Comparison of ENCODE assay signal across 10 cellular contexts in genomic region chr3:114155370-114155821, GRCh38. TPM values are rescaled to one million over a fixed set of nuclear protein-coding genes. Genes with fewer than 3 reads are reported as not detected.
DNase-seq lines count a peak whose midpoint lies in the region; ATAC-seq and TF ChIP-seq lines count a peak whose summit lies in the region.
"Had no signal": no experiment of that assay in that cellular context is flagged by ENCODE, and none has a peak within 500 bp of the region (broad histone marks: within the 10 kb centered on the region; RNA-seq: fewer than 3 reads in every experiment).

No MANE protein-coding gene starts in this region.

- no peaks in the 10 kb centered on the region for H3K36me3 ChIP-seq in endodermal cell (ENCODE audit: control insufficient read depth, insufficient read depth, low read length)
- H3K36me3 ChIP-seq: thyroid gland had no signal

- ATAC-seq in natural killer cell treated with Interleukin-12 subunit alpha and Interleukin-12 subunit beta and Interleukin-15 and Interleukin-18, amount 100 ng/mL, for 72 hours, result no peak
- ATAC-seq in GM21447 (IDR thresholded peaks at IDR 0.05; ENCODE audit: unreplicated experiment), result no peak

- peaks cover 4% of the 10 kb centered on the region for H3K4me1 Mint-ChIP-seq in endodermal cell
- peaks cover 6 to 10% of the 10 kb centered on the region in 2 donors for H3K4me1 Mint-ChIP-seq in natural killer cell treated with Interleukin-12 subunit alpha and Interleukin-12 subunit beta and Interleukin-15 and Interleukin-18, amount 100 ng/mL, for 72 hours (ENCODE audit: low read depth in 2 of 2)

- no peak overlapping the region for H3K4me3 ChIP-seq in endodermal cell (ENCODE audit: low read length)
- H3K4me3 ChIP-seq: thyroid gland had no signal

- peak; percentile 86 for TF ChIP-seq CTCF in endodermal cell (conservative IDR thresholded peaks at IDR 0.05)

- H3K36me3 Mint-ChIP-seq in endodermal cell (ENCODE audit: low read depth), result no peaks in the 10 kb centered on the region
- H3K36me3 Mint-ChIP-seq in natural killer cell treated with Interleukin-12 subunit alpha and Interleukin-12 subunit beta and Interleukin-15 and Interleukin-18, amount 100 ng/mL, for 72 hours, result no peaks in the 10 kb centered on the region

- no peak overlapping the region for H3K4me3 Mint-ChIP-seq in endodermal cell
- H3K4me3 Mint-ChIP-seq in natural killer cell treated with Interleukin-12 subunit alpha and Interleukin-12 subunit beta and Interleukin-15 and Interleukin-18, amount 100 ng/mL, for 72 hours, result no peak overlapping the region

- peaks cover 16% of the 10 kb centered on the region for H3K27me3 ChIP-seq in endodermal cell (ENCODE audit: control insufficient read depth, insufficient read depth, low read length, poor library complexity, severe bottlenecking)
- H3K27me3 ChIP-seq: thyroid gland had no signal

- DNase-seq in AG20443 (ENCODE audit: low spot score), result peak; percentile 20
- peak; percentile 45 for DNase-seq in H4 (ENCODE audit: low spot score)
- DNase-seq in RKO (ENCODE audit: low spot score), result peak; percentile 34
- DNase-seq in endodermal cell, result peak; percentile 82
- DNase-seq in renal cortical epithelial cell (ENCODE audit: low read depth), result peak; percentile 15
- no peak for DNase-seq in natural killer cell treated with Interleukin-12 subunit alpha and Interleukin-12 subunit beta and Interleukin-15 and Interleukin-18, amount 100 ng/mL, for 72 hours (ENCODE audit: low spot score)
- DNase-seq in NCI-H2196 treated with DMSO at 0.1 percent for 48 hours (lab: John Stamatoyannopoulos, UW; ENCODE audit: unreplicated experiment), result no peak

- no peak overlapping the region for H3K9ac ChIP-seq in endodermal cell (ENCODE audit: extremely low read depth, low read length, poor library complexity, severe bottlenecking)

- no peaks in the 10 kb centered on the region for H3K9me3 ChIP-seq in endodermal cell (ENCODE audit: control insufficient read depth, low read length)
- H3K9me3 ChIP-seq: thyroid gland had no signal

- H3K27me3 Mint-ChIP-seq in endodermal cell (ENCODE audit: insufficient read depth), result peaks cover 12% of the 10 kb centered on the region
- H3K27me3 Mint-ChIP-seq in natural killer cell treated with Interleukin-12 subunit alpha and Interleukin-12 subunit beta and Interleukin-15 and Interleukin-18, amount 100 ng/mL, for 72 hours, result peaks cover 0 to 3% of the 10 kb centered on the region in 2 donors

- H3K9me3 Mint-ChIP-seq in endodermal cell, result no peaks in the 10 kb centered on the region
- H3K9me3 Mint-ChIP-seq in natural killer cell treated with Interleukin-12 subunit alpha and Interleukin-12 subunit beta and Interleukin-15 and Interleukin-18, amount 100 ng/mL, for 72 hours, result no peaks in the 10 kb centered on the region

- no peaks in the 10 kb centered on the region for H3K4me1 ChIP-seq in endodermal cell (ENCODE audit: control insufficient read depth, insufficient read depth, low read length)
- H3K4me1 ChIP-seq: thyroid gland had no signal

- H3K27ac Mint-ChIP-seq in endodermal cell, result no peak overlapping the region
- no peak overlapping the region for H3K27ac Mint-ChIP-seq in natural killer cell treated with Interleukin-12 subunit alpha and Interleukin-12 subunit beta and Interleukin-15 and Interleukin-18, amount 100 ng/mL, for 72 hours

- H3K27ac ChIP-seq in endodermal cell (ENCODE audit: low read depth, low read length), result no peak overlapping the region
- H3K27ac ChIP-seq: thyroid gland had no signal

- WGBS in endodermal cell (ENCODE audit: insufficient coverage in 1 of 2, insufficient read length in 1 of 2), 2 experiments, result 74 to 75% methylated on average over 5 to 9 of the region's 9 CpGs

RNA-seq across cellular contexts. Expression of gene DRD3, which starts 23.5 kb away (rescaled TPM):
- total RNA-seq in H4 (2014; rRNA removed; shearing (Covaris generic)), result not detected in 2 replicates
- not detected for total RNA-seq in endodermal cell
- polyA plus RNA-seq in endodermal cell (2013, experiment 1 of 2), result not detected
- polyA plus RNA-seq in endodermal cell (2013, experiment 2 of 2), result not detected
- not detected in 2 replicates for total RNA-seq in renal cortical epithelial cell
- not detected for total RNA-seq in natural killer cell treated with Interleukin-12 subunit alpha and Interleukin-12 subunit beta and Interleukin-15 and Interleukin-18, amount 100 ng/mL, for 72 hours
- total RNA-seq: thyroid gland had no signal
- polyA plus RNA-seq: esophagus had no signal

Comparison
In these comparisons a context has a peak if more than half of its experiments do, and no peak if none do; other contexts are left out.
1. DNase-seq: peak in AG20443 (single experiment), H4 (single experiment), RKO (single experiment), endodermal cell (single experiment) and renal cortical epithelial cell (single experiment); none in natural killer cell treated with Interleukin-12 subunit alpha and Interleukin-12 subunit beta and Interleukin-15 and Interleukin-18, amount 100 ng/mL, for 72 hours (single experiment) and NCI-H2196 treated with DMSO at 0.1 percent for 48 hours (single experiment).